Comparison of ENCODE assay signal across 8 cellular contexts in genomic region chr7:77697535-77697831, GRCh38. TPM values are rescaled to one million over a fixed set of nuclear protein-coding genes. Genes with fewer than 3 reads are reported as not detected.
A peak's percentile ranks its signal among the peaks of the same experiment; 100 is the strongest.
DNase-seq lines count a peak whose midpoint lies in the region; ATAC-seq, FAIRE-seq and TF ChIP-seq lines count a peak whose summit lies in the region.

No MANE protein-coding gene starts in this region.

- no peak for TF ChIP-seq CTCF in astrocyte of the cerebellum (IDR thresholded peaks at IDR 0.05; ENCODE audit: low read depth, low read length, missing control alignments)

- H3K4me1 ChIP-seq in CD4-positive, alpha-beta memory T cell (ENCODE audit: insufficient read depth, low read length), result peaks cover 57% of the 10 kb centered on the region
- H3K4me1 ChIP-seq in Karpas-422 (ENCODE audit: low read length), result peaks cover 42% of the 10 kb centered on the region

- H4K20me1 ChIP-seq in Karpas-422 (ENCODE audit: insufficient read depth, low read depth, low read length), result peaks cover 9% of the 10 kb centered on the region; the same call in 1 of the 2 replicates

- no peak for ATAC-seq in GM18858 (IDR thresholded peaks at IDR 0.05; ENCODE audit: unreplicated experiment)

- H3K9me3 ChIP-seq in CD4-positive, alpha-beta memory T cell (ENCODE audit: control insufficient read depth in 1 of 2, low read length in 2 of 2), result no peaks in the 10 kb centered on the region
- H3K9me3 ChIP-seq in Karpas-422 (ENCODE audit: low read length), result no peaks in the 10 kb centered on the region

- POLR2A ChIA-PET in CD4-positive, alpha-beta memory T cell (lab: Charles Lee; ENCODE audit: partially characterized antibody), result interaction anchor here (0.7 to 4.1 kb wide), 10 partner anchors 10 to 282 kb away, joined by 3 to 41 read pairs (median 4); partner anchors contain the start of genes GSAP, PHTF2 and TMEM60

- no peak for FAIRE-seq in RCC 7860 (lab: Jason Lieb, UNC)

- peaks cover 11 to 32% of the 10 kb centered on the region in 2 donors for H3K36me3 Mint-ChIP-seq in CD4-positive, alpha-beta memory T cell
- peaks cover 0 to 4% (median 0%) of the 10 kb centered on the region in 3 donors for H3K36me3 Mint-ChIP-seq in immature natural killer cell

- in situ Hi-C loops in astrocyte of the cerebellum (cut with HindIII; ENCODE audit: low sequenced_read_pairs), result no loop called here

- peak overlapping the region; percentile 74 to 99 for H3K4me3 ChIP-seq in CD4-positive, alpha-beta memory T cell (ENCODE audit: low read length in 2 of 2)
- peak overlapping the region; percentile 92 for H3K4me3 ChIP-seq in Karpas-422 (ENCODE audit: low read length)
- H3K4me3 ChIP-seq in astrocyte of the cerebellum (ENCODE audit: low read depth, low read length), result peak overlapping the region; percentile 68

- no peaks in the 10 kb centered on the region for H3K9me3 Mint-ChIP-seq in CD4-positive, alpha-beta memory T cell
- no peaks in the 10 kb centered on the region for H3K9me3 Mint-ChIP-seq in immature natural killer cell

- peak overlapping the region; percentile 91 for H3K9ac ChIP-seq in Karpas-422 (ENCODE audit: low read length)

- CTCF ChIA-PET in CD4-positive, alpha-beta memory T cell (lab: Charles Lee; ENCODE audit: partially characterized antibody), result interaction anchor here (0.8 to 2.1 kb wide), 11 partner anchors 10 to 236 kb away, joined by 3 to 7 read pairs (median 4); no protein-coding TSS in a partner anchor

- no peaks in the 10 kb centered on the region for H3K9me2 ChIP-seq in Karpas-422 (replicated peaks; ENCODE audit: insufficient read depth, low read length)

- H3K27me3 Mint-ChIP-seq in CD4-positive, alpha-beta memory T cell, result no peaks in the 10 kb centered on the region
- peaks cover 9 to 11% (median 11%) of the 10 kb centered on the region in 3 donors for H3K27me3 Mint-ChIP-seq in immature natural killer cell (ENCODE audit: low read depth in 3 of 3)

- peak overlapping the region; percentile 89 for H3K27ac ChIP-seq in CD4-positive, alpha-beta memory T cell (ENCODE audit: low read depth, low read length)
- H3K27ac ChIP-seq in Karpas-422 (ENCODE audit: low read length) (peak overlapping the region; percentile 86), substantia nigra (ENCODE audit: low read depth, low read length, poor library complexity, severe bottlenecking) (peak overlapping the region; percentile 98)

- H3K27ac Mint-ChIP-seq in CD4-positive, alpha-beta memory T cell, result peak overlapping the region; percentile 87 to 99 (median 96)
- peak overlapping the region; percentile 88 to 98 (median 95) for H3K27ac Mint-ChIP-seq in immature natural killer cell

- peaks cover 36 to 75% (median 58%) of the 10 kb centered on the region in 4 donors for H3K4me1 Mint-ChIP-seq in CD4-positive, alpha-beta memory T cell
- H3K4me1 Mint-ChIP-seq in immature natural killer cell, result peaks cover 61 to 75% of the 10 kb centered on the region in 2 donors

- peak in 2 of 5 donors; percentile 11 to 48 for DNase-seq in CD4-positive, alpha-beta memory T cell
- DNase-seq in Karpas-422 (peak; percentile 89), astrocyte of the cerebellum (ENCODE audit: low read depth) (no peak), immature natural killer cell (no peak), substantia nigra (lab: John Stamatoyannopoulos, UW) (peak in 8 of 49 donors; percentile 13 to 62 (median 34)), glomerular visceral epithelial cell (ENCODE audit: extremely low spot score) (no peak), RCC 7860 (ENCODE audit: low spot score) (no peak)

- intact Hi-C loops in CD4-positive, alpha-beta memory T cell (cut with micrococcal nuclease), result loop anchor here (2.0 to 5.0 kb wide), 3 partner anchors 40 to 1395 kb away; partner anchors contain the start of gene HSPB1

- H3K36me3 ChIP-seq in CD4-positive, alpha-beta memory T cell (ENCODE audit: insufficient read depth, low read length), result no peaks in the 10 kb centered on the region
- H3K36me3 ChIP-seq in Karpas-422 (ENCODE audit: insufficient read depth, low read length), result peaks cover 4% of the 10 kb centered on the region; the same call in 1 of the 2 replicates

- H3K4me3 Mint-ChIP-seq in CD4-positive, alpha-beta memory T cell, result peak overlapping the region; percentile 91 to 99 (median 98)
- peak overlapping the region; percentile 97 to 100 (median 99) for H3K4me3 Mint-ChIP-seq in immature natural killer cell

- peak overlapping the region; percentile 82 for H3K4me2 ChIP-seq in Karpas-422 (ENCODE audit: low read depth, low read length, poor library complexity, severe bottlenecking)

- no peak overlapping the region for H2AFZ ChIP-seq in Karpas-422 (ENCODE audit: low read length)

- no peaks in the 10 kb centered on the region for H3K27me3 ChIP-seq in CD4-positive, alpha-beta memory T cell (ENCODE audit: insufficient read depth, low read length)
- H3K27me3 ChIP-seq in Karpas-422 (ENCODE audit: low read length), result no peaks in the 10 kb centered on the region

- peaks cover 95% of the 10 kb centered on the region for H3K79me2 ChIP-seq in Karpas-422 (ENCODE audit: low read length)

RNA-seq across cellular contexts. Expression of gene RSBN1L, which starts 1.2 kb away (rescaled TPM):
- 10 to 100 TPM; 45.0 to 51.0 TPM for total RNA-seq in CD4-positive, alpha-beta memory T cell
- polyA plus RNA-seq in CD4-positive, alpha-beta memory T cell, result 1 to 10 TPM; 6.3 to 7.6 TPM
- 14.1 and 33.7 TPM in 2 replicates for total RNA-seq in Karpas-422 (2014; rRNA removed; shearing (Covaris generic); ENCODE audit: low replicate concordance)
- polyA plus RNA-seq in immature natural killer cell, result 10 to 100 TPM in 1 of 3 donors, 1 to 10 TPM in 2; 4.9 to 11.1 (median 6.5) TPM
